Comparison of ENCODE assay signal across 1 cellular context in genomic region chr20:11995750-11996567, GRCh38.
TF ChIP-seq lines count a peak whose summit lies in the region.

No MANE protein-coding gene starts in this region.

TF ChIP-seq in IMR-90, 13 proteins besides CTCF, POLR2A, EP300 and RAD21 (continued from another document):
- TF ChIP-seq USF2 (IDR thresholded peaks at IDR 0.05; ENCODE audit: low read depth, low read length) (no peak), NFE2L2 (IDR thresholded peaks at IDR 0.05; ENCODE audit: low read depth, low read length) (no peak), MAZ (IDR thresholded peaks at IDR 0.05; ENCODE audit: borderline replicate concordance, low read depth, low read length) (no peak), MAFK (IDR thresholded peaks at IDR 0.05; ENCODE audit: low read depth, low read length) (no peak), CHD1 (IDR thresholded peaks at IDR 0.05; ENCODE audit: low read depth, low read length) (no peak)
